ENCODE assay signal across 1 cellular context in genomic region chr11:1936072-1936780, GRCh38.
TF ChIP-seq lines count a peak whose summit lies in the region.

No MANE protein-coding gene starts in this region.

TF ChIP-seq in WTC11, 78 proteins besides CTCF, POLR2A, EP300 and RAD21 (continued from another document):
- TF ChIP-seq ERG (CRISPR knock-in tag; IDR thresholded peaks at IDR 0.05) (no peak), TCF7 (CRISPR knock-in tag; IDR thresholded peaks at IDR 0.05; ENCODE audit: low read depth) (no peak), NR2C2 (CRISPR knock-in tag; IDR thresholded peaks at IDR 0.05) (no peak), CBFB (CRISPR knock-in tag; IDR thresholded peaks at IDR 0.05; ENCODE audit: low read depth) (no peak), AR (CRISPR knock-in tag; IDR thresholded peaks at IDR 0.05) (no peak), OVOL2 (CRISPR knock-in tag; IDR thresholded peaks at IDR 0.05; ENCODE audit: borderline replicate concordance) (no peak), ZNF425 (CRISPR knock-in tag; conservative IDR thresholded peaks at IDR 0.05) (no peak), PRDM15 (CRISPR knock-in tag; IDR thresholded peaks at IDR 0.05) (no peak), GTF2I (CRISPR knock-in tag; conservative IDR thresholded peaks at IDR 0.05) (no peak), NFE2L1 (CRISPR knock-in tag; IDR thresholded peaks at IDR 0.05) (no peak), SMAD4 (CRISPR knock-in tag; IDR thresholded peaks at IDR 0.05) (no peak)
